2 cellular contexts compared by ENCODE assay signal in the genomic region with DNA sequence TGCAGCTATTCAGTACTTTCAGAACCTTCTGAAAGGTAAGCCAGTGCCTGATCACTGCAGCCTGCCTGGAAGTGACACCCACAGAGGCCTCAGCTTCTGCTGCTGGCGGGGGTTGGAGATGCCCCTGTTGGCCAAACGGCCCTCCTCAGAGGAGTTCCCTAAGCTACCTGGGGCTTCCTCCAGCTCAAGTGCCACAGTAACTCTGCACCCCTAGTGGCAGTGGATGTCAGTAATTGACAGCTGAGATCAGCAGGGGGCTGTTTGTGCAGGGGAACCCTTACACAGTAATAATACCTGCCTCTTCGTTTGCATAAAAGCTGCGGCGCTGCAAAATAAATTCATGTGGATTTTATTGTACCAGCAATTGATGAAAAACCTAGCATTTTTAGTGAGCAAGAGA.
TF ChIP-seq lines count a peak whose summit lies in the region.

No MANE protein-coding gene starts in this region.

TF ChIP-seq in SK-N-SH, 30 proteins besides CTCF, POLR2A, EP300 and RAD21 (continued from another document):
- TF ChIP-seq, protein P1, sequence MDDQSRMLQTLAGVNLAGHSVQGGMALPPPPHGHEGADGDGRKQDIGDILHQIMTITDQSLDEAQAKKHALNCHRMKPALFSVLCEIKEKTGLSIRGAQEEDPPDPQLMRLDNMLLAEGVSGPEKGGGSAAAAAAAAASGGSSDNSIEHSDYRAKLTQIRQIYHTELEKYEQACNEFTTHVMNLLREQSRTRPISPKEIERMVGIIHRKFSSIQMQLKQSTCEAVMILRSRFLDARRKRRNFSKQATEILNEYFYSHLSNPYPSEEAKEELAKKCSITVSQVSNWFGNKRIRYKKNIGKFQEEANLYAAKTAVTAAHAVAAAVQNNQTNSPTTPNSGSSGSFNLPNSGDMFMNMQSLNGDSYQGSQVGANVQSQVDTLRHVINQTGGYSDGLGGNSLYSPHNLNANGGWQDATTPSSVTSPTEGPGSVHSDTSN (IDR thresholded peaks at IDR 0.05): no peak
- no peak for TF ChIP-seq MXI1 (IDR thresholded peaks at IDR 0.05; ENCODE audit: low read depth, low read length)
- no peak for TF ChIP-seq TCF12 (IDR thresholded peaks at IDR 0.05)
- TF ChIP-seq, protein P2, sequence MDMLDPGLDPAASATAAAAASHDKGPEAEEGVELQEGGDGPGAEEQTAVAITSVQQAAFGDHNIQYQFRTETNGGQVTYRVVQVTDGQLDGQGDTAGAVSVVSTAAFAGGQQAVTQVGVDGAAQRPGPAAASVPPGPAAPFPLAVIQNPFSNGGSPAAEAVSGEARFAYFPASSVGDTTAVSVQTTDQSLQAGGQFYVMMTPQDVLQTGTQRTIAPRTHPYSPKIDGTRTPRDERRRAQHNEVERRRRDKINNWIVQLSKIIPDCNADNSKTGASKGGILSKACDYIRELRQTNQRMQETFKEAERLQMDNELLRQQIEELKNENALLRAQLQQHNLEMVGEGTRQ (IDR thresholded peaks at IDR 0.05; ENCODE audit: borderline replicate concordance, low read depth, low read length): no peak
- TF ChIP-seq MEF2A (IDR thresholded peaks at IDR 0.05; ENCODE audit: borderline replicate concordance, low read depth): no peak
- TF ChIP-seq TEAD4 (IDR thresholded peaks at IDR 0.05; ENCODE audit: borderline replicate concordance, insufficient read depth): no peak
- TF ChIP-seq NFIC (IDR thresholded peaks at IDR 0.05; ENCODE audit: borderline replicate concordance): no peak
- TF ChIP-seq GABPA (IDR thresholded peaks at IDR 0.05; ENCODE audit: low read depth): no peak
- TF ChIP-seq FOXJ3 (CRISPR knock-in tag; IDR thresholded peaks at IDR 0.05): no peak
- TF ChIP-seq, protein P3, sequence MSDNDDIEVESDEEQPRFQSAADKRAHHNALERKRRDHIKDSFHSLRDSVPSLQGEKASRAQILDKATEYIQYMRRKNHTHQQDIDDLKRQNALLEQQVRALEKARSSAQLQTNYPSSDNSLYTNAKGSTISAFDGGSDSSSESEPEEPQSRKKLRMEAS (IDR thresholded peaks at IDR 0.05; ENCODE audit: low read depth): no peak
- TF ChIP-seq EZH2phosphoT487 (IDR thresholded peaks at IDR 0.05; ENCODE audit: borderline replicate concordance, low read depth): no peak

TF ChIP-seq in SK-N-SH treated with all-trans-retinoic acid at 6 μM for 48 hours, 23 proteins besides CTCF, POLR2A, EP300 and RAD21:
- TF ChIP-seq, protein P4, sequence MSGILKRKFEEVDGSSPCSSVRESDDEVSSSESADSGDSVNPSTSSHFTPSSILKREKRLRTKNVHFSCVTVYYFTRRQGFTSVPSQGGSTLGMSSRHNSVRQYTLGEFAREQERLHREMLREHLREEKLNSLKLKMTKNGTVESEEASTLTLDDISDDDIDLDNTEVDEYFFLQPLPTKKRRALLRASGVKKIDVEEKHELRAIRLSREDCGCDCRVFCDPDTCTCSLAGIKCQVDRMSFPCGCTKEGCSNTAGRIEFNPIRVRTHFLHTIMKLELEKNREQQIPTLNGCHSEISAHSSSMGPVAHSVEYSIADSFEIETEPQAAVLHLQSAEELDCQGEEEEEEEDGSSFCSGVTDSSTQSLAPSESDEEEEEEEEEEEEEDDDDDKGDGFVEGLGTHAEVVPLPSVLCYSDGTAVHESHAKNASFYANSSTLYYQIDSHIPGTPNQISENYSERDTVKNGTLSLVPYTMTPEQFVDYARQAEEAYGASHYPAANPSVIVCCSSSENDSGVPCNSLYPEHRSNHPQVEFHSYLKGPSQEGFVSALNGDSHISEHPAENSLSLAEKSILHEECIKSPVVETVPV (CRISPR knock-in tag; IDR thresholded peaks at IDR 0.05): no peak
- TF ChIP-seq ZFP30 (CRISPR knock-in tag; IDR thresholded peaks at IDR 0.05) (no peak), GLIS3 (CRISPR knock-in tag; IDR thresholded peaks at IDR 0.05) (no peak), ESRRG (CRISPR knock-in tag; IDR thresholded peaks at IDR 0.05) (no peak), OSR1 (CRISPR knock-in tag; IDR thresholded peaks at IDR 0.05) (no peak), ARNTL (CRISPR knock-in tag; IDR thresholded peaks at IDR 0.05; ENCODE audit: borderline replicate concordance, low read depth) (no peak), CSDC2 (CRISPR knock-in tag; IDR thresholded peaks at IDR 0.05) (no peak), ZC3H10 (CRISPR knock-in tag; IDR thresholded peaks at IDR 0.05) (no peak)
- TF ChIP-seq, protein P5, sequence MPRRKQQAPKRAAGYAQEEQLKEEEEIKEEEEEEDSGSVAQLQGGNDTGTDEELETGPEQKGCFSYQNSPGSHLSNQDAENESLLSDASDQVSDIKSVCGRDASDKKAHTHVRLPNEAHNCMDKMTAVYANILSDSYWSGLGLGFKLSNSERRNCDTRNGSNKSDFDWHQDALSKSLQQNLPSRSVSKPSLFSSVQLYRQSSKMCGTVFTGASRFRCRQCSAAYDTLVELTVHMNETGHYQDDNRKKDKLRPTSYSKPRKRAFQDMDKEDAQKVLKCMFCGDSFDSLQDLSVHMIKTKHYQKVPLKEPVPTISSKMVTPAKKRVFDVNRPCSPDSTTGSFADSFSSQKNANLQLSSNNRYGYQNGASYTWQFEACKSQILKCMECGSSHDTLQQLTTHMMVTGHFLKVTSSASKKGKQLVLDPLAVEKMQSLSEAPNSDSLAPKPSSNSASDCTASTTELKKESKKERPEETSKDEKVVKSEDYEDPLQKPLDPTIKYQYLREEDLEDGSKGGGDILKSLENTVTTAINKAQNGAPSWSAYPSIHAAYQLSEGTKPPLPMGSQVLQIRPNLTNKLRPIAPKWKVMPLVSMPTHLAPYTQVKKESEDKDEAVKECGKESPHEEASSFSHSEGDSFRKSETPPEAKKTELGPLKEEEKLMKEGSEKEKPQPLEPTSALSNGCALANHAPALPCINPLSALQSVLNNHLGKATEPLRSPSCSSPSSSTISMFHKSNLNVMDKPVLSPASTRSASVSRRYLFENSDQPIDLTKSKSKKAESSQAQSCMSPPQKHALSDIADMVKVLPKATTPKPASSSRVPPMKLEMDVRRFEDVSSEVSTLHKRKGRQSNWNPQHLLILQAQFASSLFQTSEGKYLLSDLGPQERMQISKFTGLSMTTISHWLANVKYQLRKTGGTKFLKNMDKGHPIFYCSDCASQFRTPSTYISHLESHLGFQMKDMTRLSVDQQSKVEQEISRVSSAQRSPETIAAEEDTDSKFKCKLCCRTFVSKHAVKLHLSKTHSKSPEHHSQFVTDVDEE (CRISPR knock-in tag; IDR thresholded peaks at IDR 0.05): no peak
- TF ChIP-seq, protein P6, sequence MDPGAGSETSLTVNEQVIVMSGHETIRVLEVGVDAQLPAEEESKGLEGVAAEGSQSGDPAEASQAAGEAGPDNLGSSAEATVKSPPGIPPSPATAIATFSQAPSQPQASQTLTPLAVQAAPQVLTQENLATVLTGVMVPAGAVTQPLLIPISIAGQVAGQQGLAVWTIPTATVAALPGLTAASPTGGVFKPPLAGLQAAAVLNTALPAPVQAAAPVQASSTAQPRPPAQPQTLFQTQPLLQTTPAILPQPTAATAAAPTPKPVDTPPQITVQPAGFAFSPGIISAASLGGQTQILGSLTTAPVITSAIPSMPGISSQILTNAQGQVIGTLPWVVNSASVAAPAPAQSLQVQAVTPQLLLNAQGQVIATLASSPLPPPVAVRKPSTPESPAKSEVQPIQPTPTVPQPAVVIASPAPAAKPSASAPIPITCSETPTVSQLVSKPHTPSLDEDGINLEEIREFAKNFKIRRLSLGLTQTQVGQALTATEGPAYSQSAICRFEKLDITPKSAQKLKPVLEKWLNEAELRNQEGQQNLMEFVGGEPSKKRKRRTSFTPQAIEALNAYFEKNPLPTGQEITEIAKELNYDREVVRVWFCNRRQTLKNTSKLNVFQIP (CRISPR knock-in tag; IDR thresholded peaks at IDR 0.05; ENCODE audit: borderline replicate concordance, low read depth): no peak
